ENCODE assay signal across 9 cellular contexts in genomic region chr19:17078920-17079709, GRCh38. TPM values are rescaled to one million over a fixed set of nuclear protein-coding genes. Genes with fewer than 3 reads are reported as not detected.
A peak's percentile ranks its signal among the peaks of the same experiment; 100 is the strongest.
DNase-seq lines count a peak whose midpoint lies in the region; ATAC-seq lines count a peak whose summit lies in the region.
"Had no signal": no experiment of that assay in that cellular context is flagged by ENCODE, and none has a peak within 500 bp of the region (broad histone marks: within the 10 kb centered on the region; RNA-seq: fewer than 3 reads in every experiment).

No MANE protein-coding gene starts in this region.

- DNase-seq in T-helper 1 cell (no peak), left kidney (ENCODE audit: low read depth, low spot score) (peak; percentile 21), NCI-H2171 treated with DMSO at 0.1 percent for 48 hours (lab: John Stamatoyannopoulos, UW) (no peak), COR-L47 (lab: John Stamatoyannopoulos, UW) (no peak)
- no peak for DNase-seq in activated naive CD8-positive, alpha-beta T cell treated with anti-CD3 and anti-CD28 coated beads, Interleukin-2, amount 10 ng/mL, durations not matched to agents 7 days and 5 days
- DNase-seq: NCI-H446 treated with DMSO at 0.1 percent for 48 hours had no signal

- peak overlapping the region; percentile 62 for H3K4me3 Mint-ChIP-seq in T-helper 1 cell treated with Interleukin-12 subunit alpha and Interleukin-12 subunit beta and Interleukin-4 antibody, amounts not matched to agents 30 μg/mL and 1 μg/mL, for 36 hours
- peak overlapping the region; percentile 70 for H3K4me3 Mint-ChIP-seq in activated naive CD8-positive, alpha-beta T cell treated with anti-CD3 and anti-CD28 coated beads, Interleukin-2, amount 10 ng/mL, durations not matched to agents 7 days and 5 days

- peaks cover 9% of the 10 kb centered on the region for H3K36me3 Mint-ChIP-seq in T-helper 1 cell treated with Interleukin-12 subunit alpha and Interleukin-12 subunit beta and Interleukin-4 antibody, amounts not matched to agents 30 μg/mL and 1 μg/mL, for 36 hours (ENCODE audit: low read depth)
- peaks cover 15% of the 10 kb centered on the region for H3K36me3 Mint-ChIP-seq in activated naive CD8-positive, alpha-beta T cell treated with anti-CD3 and anti-CD28 coated beads, Interleukin-2, amount 10 ng/mL, durations not matched to agents 7 days and 5 days

- H3K9me3 Mint-ChIP-seq in T-helper 1 cell treated with Interleukin-12 subunit alpha and Interleukin-12 subunit beta and Interleukin-4 antibody, amounts not matched to agents 30 μg/mL and 1 μg/mL, for 36 hours, result no peaks in the 10 kb centered on the region
- no peaks in the 10 kb centered on the region for H3K9me3 Mint-ChIP-seq in activated naive CD8-positive, alpha-beta T cell treated with anti-CD3 and anti-CD28 coated beads, Interleukin-2, amount 10 ng/mL, durations not matched to agents 7 days and 5 days

- peaks cover 46% of the 10 kb centered on the region for H3K4me1 Mint-ChIP-seq in T-helper 1 cell treated with Interleukin-12 subunit alpha and Interleukin-12 subunit beta and Interleukin-4 antibody, amounts not matched to agents 30 μg/mL and 1 μg/mL, for 36 hours (ENCODE audit: low read depth)
- peaks cover 44% of the 10 kb centered on the region for H3K4me1 Mint-ChIP-seq in activated naive CD8-positive, alpha-beta T cell treated with anti-CD3 and anti-CD28 coated beads, Interleukin-2, amount 10 ng/mL, durations not matched to agents 7 days and 5 days

- H3K27ac ChIP-seq in temporal lobe (ENCODE audit: low read depth, low read length), result peak overlapping the region; percentile 83

- H3K27ac Mint-ChIP-seq in T-helper 1 cell treated with Interleukin-12 subunit alpha and Interleukin-12 subunit beta and Interleukin-4 antibody, amounts not matched to agents 30 μg/mL and 1 μg/mL, for 36 hours, result peak overlapping the region; percentile 60
- peak overlapping the region; percentile 74 for H3K27ac Mint-ChIP-seq in activated naive CD8-positive, alpha-beta T cell treated with anti-CD3 and anti-CD28 coated beads, Interleukin-2, amount 10 ng/mL, durations not matched to agents 7 days and 5 days

- no peak for ATAC-seq in activated naive CD8-positive, alpha-beta T cell treated with anti-CD3 and anti-CD28 coated beads, Interleukin-2, amount 10 ng/mL, durations not matched to agents 7 days and 5 days (ENCODE audit: low read depth)
- no peak for ATAC-seq in HG03457 (IDR thresholded peaks at IDR 0.05; ENCODE audit: unreplicated experiment)

- no peaks in the 10 kb centered on the region for H3K27me3 Mint-ChIP-seq in T-helper 1 cell treated with Interleukin-12 subunit alpha and Interleukin-12 subunit beta and Interleukin-4 antibody, amounts not matched to agents 30 μg/mL and 1 μg/mL, for 36 hours (ENCODE audit: low read depth)
- H3K27me3 Mint-ChIP-seq in activated naive CD8-positive, alpha-beta T cell treated with anti-CD3 and anti-CD28 coated beads, Interleukin-2, amount 10 ng/mL, durations not matched to agents 7 days and 5 days, result no peaks in the 10 kb centered on the region

- POLR2A ChIA-PET in activated naive CD8-positive, alpha-beta T cell treated with anti-CD3 and anti-CD28 coated beads, Interleukin-2, amount 10 ng/mL, durations not matched to agents 7 days and 5 days (lab: Charles Lee), result interaction anchor here (1.2 to 2.4 kb wide), 2 partner anchors 46 to 105 kb away, joined by 3 to 8 read pairs; no protein-coding TSS in a partner anchor

RNA-seq across cellular contexts. Expression of gene MYO9B, which starts 3.5 kb away (rescaled TPM):
- total RNA-seq in activated naive CD8-positive, alpha-beta T cell treated with anti-CD3 and anti-CD28 coated beads, Interleukin-2, amount 10 ng/mL, durations not matched to agents 7 days and 5 days, result 100 to 1,000 TPM; 275 to 285 TPM
- total RNA-seq in temporal lobe, result 20.9 TPM

RNA-seq across cellular contexts. Expression of gene HAUS8, which starts 3.9 kb away (rescaled TPM):
- 10 to 100 TPM; 50.7 to 51.7 TPM for total RNA-seq in activated naive CD8-positive, alpha-beta T cell treated with anti-CD3 and anti-CD28 coated beads, Interleukin-2, amount 10 ng/mL, durations not matched to agents 7 days and 5 days
- 2.7 TPM for total RNA-seq in temporal lobe

RNA-seq across cellular contexts. Expression of gene CPAMD8, which starts 52.5 kb away (rescaled TPM):
- under 1 TPM; 0.42 to 0.68 TPM for total RNA-seq in activated naive CD8-positive, alpha-beta T cell treated with anti-CD3 and anti-CD28 coated beads, Interleukin-2, amount 10 ng/mL, durations not matched to agents 7 days and 5 days
- 5.7 TPM for total RNA-seq in temporal lobe

Comparison
In these comparisons a context has a peak if more than half of its experiments do, and no peak if none do; other contexts are left out.
1. RNA of gene MYO9B, which starts 3.5 kb away (total RNA-seq): 275 to 285 TPM in activated naive CD8-positive, alpha-beta T cell treated with anti-CD3 and anti-CD28 coated beads, Interleukin-2, amount 10 ng/mL, durations not matched to agents 7 days and 5 days; 20.9 TPM in temporal lobe (single experiment); every median in the first group is over 10 times any median in the second.
2. RNA of gene HAUS8, which starts 3.9 kb away (total RNA-seq): 50.7 to 51.7 TPM in activated naive CD8-positive, alpha-beta T cell treated with anti-CD3 and anti-CD28 coated beads, Interleukin-2, amount 10 ng/mL, durations not matched to agents 7 days and 5 days; 2.7 TPM in temporal lobe (single experiment); every median in the first group is over 10 times any median in the second.